ENCODE assay signal across 4 cellular contexts in genomic region chr2:113499886-113500724, GRCh38. TPM values are rescaled to one million over a fixed set of nuclear protein-coding genes. Genes with fewer than 3 reads are reported as not detected.
"Had no signal": no experiment of that assay in that cellular context is flagged by ENCODE, and none has a peak within 500 bp of the region (broad histone marks: within the 10 kb centered on the region; RNA-seq: fewer than 3 reads in every experiment).

No MANE protein-coding gene starts in this region.

RNA-seq across cellular contexts. Expression of gene FOXD4L1, which starts 1.6 kb away (rescaled TPM):
- total RNA-seq: astrocyte, right atrium auricular region, skeletal muscle tissue had no signal
- polyA plus RNA-seq: liver had no signal
